Comparison of ENCODE assay signal across 1 cellular context in the genomic region with DNA sequence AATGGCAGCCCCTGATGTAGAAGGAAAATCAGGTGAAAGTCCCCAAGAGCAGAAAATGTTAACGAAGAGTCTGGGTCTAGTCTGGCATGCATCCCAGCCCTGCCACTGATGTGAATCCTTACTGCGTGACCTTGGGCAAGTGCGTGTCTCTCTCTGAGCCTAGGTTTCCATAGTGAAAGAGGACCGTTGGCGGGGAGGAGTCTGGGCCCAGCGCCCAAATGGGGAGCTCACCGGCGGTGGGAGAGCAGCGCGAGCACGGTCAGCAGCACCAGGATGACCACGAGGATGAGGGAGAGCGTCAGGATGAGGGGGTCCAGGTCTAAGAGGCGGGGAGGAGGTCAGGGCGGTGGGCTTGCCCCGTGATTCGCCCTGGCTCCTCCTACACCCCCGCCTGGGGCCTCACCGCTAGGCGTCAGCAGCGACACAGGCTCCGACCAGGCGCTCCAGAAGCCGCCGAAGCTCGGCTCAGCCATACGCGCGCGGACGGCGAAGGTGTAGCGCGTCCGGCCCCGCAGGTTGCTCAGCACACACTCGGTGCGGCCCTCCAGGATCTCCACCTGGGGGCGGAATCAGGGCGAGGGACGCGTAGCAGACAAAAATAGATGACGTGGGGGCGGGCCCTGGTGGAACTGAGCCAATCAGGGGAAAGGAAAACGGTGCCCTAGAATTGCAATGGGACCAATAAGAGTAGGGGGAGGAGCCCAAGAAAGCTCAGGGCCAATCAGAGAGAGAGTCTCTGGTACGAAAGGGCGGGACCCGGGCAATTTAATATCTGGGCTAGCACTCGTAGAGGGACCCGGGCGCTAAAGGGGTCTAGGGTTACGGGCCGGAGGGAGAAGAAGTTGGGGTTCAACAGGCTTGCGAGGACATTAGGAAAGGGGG.
TF ChIP-seq lines count a peak whose summit lies in the region.

No MANE protein-coding gene starts in this region.

TF ChIP-seq in A549, 52 proteins besides CTCF, POLR2A, EP300 and RAD21 (continued from another document):
- no peak for TF ChIP-seq POLR2AphosphoS2 (conservative IDR thresholded peaks at IDR 0.05; ENCODE audit: low read length)
- TF ChIP-seq, protein P1, sequence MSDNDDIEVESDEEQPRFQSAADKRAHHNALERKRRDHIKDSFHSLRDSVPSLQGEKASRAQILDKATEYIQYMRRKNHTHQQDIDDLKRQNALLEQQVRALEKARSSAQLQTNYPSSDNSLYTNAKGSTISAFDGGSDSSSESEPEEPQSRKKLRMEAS (IDR thresholded peaks at IDR 0.05) = peak; percentile 11; the same call in 1 of the 2 replicates
- no peak for TF ChIP-seq HMGXB4 (CRISPR knock-in tag; IDR thresholded peaks at IDR 0.05; ENCODE audit: borderline replicate concordance)
- TF ChIP-seq RNF2 (IDR thresholded peaks at IDR 0.05; ENCODE audit: borderline replicate concordance, low read depth) = no peak
- no peak for TF ChIP-seq ZC3H11A (IDR thresholded peaks at IDR 0.05)
- no peak for TF ChIP-seq RARB (CRISPR knock-in tag; IDR thresholded peaks at IDR 0.05)
- TF ChIP-seq, protein P2, sequence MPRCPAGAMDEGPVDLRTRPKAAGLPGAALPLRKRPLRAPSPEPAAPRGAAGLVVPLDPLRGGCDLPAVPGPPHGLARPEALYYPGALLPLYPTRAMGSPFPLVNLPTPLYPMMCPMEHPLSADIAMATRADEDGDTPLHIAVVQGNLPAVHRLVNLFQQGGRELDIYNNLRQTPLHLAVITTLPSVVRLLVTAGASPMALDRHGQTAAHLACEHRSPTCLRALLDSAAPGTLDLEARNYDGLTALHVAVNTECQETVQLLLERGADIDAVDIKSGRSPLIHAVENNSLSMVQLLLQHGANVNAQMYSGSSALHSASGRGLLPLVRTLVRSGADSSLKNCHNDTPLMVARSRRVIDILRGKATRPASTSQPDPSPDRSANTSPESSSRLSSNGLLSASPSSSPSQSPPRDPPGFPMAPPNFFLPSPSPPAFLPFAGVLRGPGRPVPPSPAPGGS (IDR thresholded peaks at IDR 0.05) = no peak
- no peak for TF ChIP-seq NPAS2 (CRISPR knock-in tag; IDR thresholded peaks at IDR 0.05; ENCODE audit: borderline replicate concordance)
- no peak for TF ChIP-seq NFE2L2 (conservative IDR thresholded peaks at IDR 0.05; ENCODE audit: low read length)
- no peak for TF ChIP-seq JUNB (IDR thresholded peaks at IDR 0.05)
- no peak for TF ChIP-seq ZSCAN20 (CRISPR knock-in tag; IDR thresholded peaks at IDR 0.05)
- TF ChIP-seq KDM1A (IDR thresholded peaks at IDR 0.05; ENCODE audit: low read depth) = no peak
- TF ChIP-seq NR3C1 (IDR thresholded peaks at IDR 0.05) = no peak
- no peak for TF ChIP-seq SREBF2 (IDR thresholded peaks at IDR 0.05)
